ENCODE assay signal across 1 cellular context in the genomic region with DNA sequence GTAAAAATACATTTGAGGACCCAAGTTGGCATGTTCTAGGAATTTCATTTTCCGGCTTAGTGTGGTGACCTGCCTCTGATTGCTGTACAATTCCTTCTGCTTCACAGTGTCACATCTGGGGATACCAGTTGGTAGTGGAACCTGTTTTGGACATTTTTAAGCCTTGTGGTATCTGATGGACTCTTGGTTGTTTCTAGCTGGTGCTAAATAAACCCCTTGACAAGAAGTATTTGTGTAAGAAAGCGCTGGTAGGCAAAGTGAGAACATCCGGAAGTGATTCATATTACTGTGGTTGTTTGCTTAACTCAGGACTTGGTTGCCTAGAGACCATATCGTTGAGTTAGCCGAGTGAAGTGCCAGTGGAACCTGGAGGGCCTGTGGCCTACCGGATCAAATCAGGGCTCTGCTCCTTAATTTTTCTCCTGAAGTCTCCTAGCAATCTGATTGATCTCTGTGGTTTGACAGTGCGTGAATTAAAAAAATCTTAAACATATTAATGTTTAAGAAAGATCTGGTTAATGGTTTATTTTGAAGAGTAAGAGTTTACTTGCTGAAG.
TF ChIP-seq lines count a peak whose summit lies in the region.

No MANE protein-coding gene starts in this region.

TF ChIP-seq in IMR-90, 13 proteins besides CTCF, POLR2A, EP300 and RAD21 (continued from another document):
- TF ChIP-seq SMC3 (IDR thresholded peaks at IDR 0.05; ENCODE audit: low read depth, low read length) (no peak), CHD1 (IDR thresholded peaks at IDR 0.05; ENCODE audit: low read depth, low read length) (no peak), CEBPB (IDR thresholded peaks at IDR 0.05; ENCODE audit: low read depth, low read length) (peak; percentile 82), BHLHE40 (IDR thresholded peaks at IDR 0.05; ENCODE audit: low read depth, low read length) (no peak), MXI1 (IDR thresholded peaks at IDR 0.05; ENCODE audit: borderline replicate concordance, low read depth, low read length) (0 out of 2 replicates have a peak, but pooled peaks have one; percentile 18), RCOR1 (IDR thresholded peaks at IDR 0.05; ENCODE audit: insufficient replicate concordance, low read length) (no peak), USF2 (IDR thresholded peaks at IDR 0.05; ENCODE audit: low read depth, low read length) (no peak), MAZ (IDR thresholded peaks at IDR 0.05; ENCODE audit: borderline replicate concordance, low read depth, low read length) (0 out of 2 replicates have a peak, but pooled peaks have one; percentile 17)
- TF ChIP-seq, protein P1, sequence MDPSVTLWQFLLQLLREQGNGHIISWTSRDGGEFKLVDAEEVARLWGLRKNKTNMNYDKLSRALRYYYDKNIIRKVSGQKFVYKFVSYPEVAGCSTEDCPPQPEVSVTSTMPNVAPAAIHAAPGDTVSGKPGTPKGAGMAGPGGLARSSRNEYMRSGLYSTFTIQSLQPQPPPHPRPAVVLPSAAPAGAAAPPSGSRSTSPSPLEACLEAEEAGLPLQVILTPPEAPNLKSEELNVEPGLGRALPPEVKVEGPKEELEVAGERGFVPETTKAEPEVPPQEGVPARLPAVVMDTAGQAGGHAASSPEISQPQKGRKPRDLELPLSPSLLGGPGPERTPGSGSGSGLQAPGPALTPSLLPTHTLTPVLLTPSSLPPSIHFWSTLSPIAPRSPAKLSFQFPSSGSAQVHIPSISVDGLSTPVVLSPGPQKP (IDR thresholded peaks at IDR 0.05; ENCODE audit: borderline replicate concordance, low read depth, low read length) = no peak
